ENCODE assay signal across 21 cellular contexts in genomic region chr15:101280007-101280406, GRCh38. TPM values are rescaled to one million over a fixed set of nuclear protein-coding genes. Genes with fewer than 3 reads are reported as not detected.
DNase-seq lines count a peak whose midpoint lies in the region; ATAC-seq, FAIRE-seq and TF ChIP-seq lines count a peak whose summit lies in the region.
"Had no signal": no experiment of that assay in that cellular context is flagged by ENCODE, and none has a peak within 500 bp of the region (broad histone marks: within the 10 kb centered on the region; RNA-seq: fewer than 3 reads in every experiment).

No MANE protein-coding gene starts in this region.

- DNase-seq in Caco-2 (peak; percentile 72 to 80), GM12878 (ENCODE audit: low read depth, low spot score) (no peak), left lobe of liver (ENCODE audit: low spot score) (peak; percentile 78), osteoblast (ENCODE audit: insufficient read length, low spot score, missing footprints) (peak; percentile 59), SK-N-SH (no peak), nephron progenitor cell (no peak), NCI-H226 (no peak)
- DNase-seq: DMS79, H9, HFFc6, KBM-7, NCI-H1092, NCI-H1436 treated with DMSO at 0.1 percent for 48 hours, NCI-H2029, NCI-H2227 treated with DMSO at 0.1 percent for 48 hours, NCI-H524 treated with DMSO at 0.1 percent for 48 hours, SJCRH30 had no signal

- intact Hi-C loops in Caco-2 (cut with micrococcal nuclease; ENCODE audit: unreplicated experiment) (loop anchor here (1.0 kb wide), 1 partner anchor 14 kb away; no protein-coding TSS in a partner anchor), GM12878 (cut with micrococcal nuclease; ENCODE audit: unreplicated experiment) (no loop called here)

- H3K9me2 ChIP-seq in SK-N-SH, result no peaks in the 10 kb centered on the region

- TF ChIP-seq CTCF in Caco-2 (IDR thresholded peaks at IDR 0.05; ENCODE audit: insufficient read depth in 1 of 2, low read depth in 1 of 2, low read length in 1 of 2, severe bottlenecking in 1 of 2, unreplicated experiment in 1 of 2) (no peak), GM12878 (IDR thresholded peaks at IDR 0.05 in 2 of 3, conservative IDR thresholded peaks at IDR 0.05 in 1 of 3; ENCODE audit: control insufficient read depth in 2 of 3, extremely low read depth in 1 of 3, insufficient read depth in 1 of 3, low read depth in 3 of 3, low read length in 3 of 3) (no peak), osteoblast (IDR thresholded peaks at IDR 0.05; ENCODE audit: extremely low read depth, low read depth, low read length) (no peak), SK-N-SH (IDR thresholded peaks at IDR 0.05) (no peak), nephron progenitor cell (IDR thresholded peaks at IDR 0.05) (no peak)

- CTCF ChIA-PET in Caco-2 (lab: Charles Lee), result no interaction called here
- CTCF ChIA-PET in GM12878 (lab: Yijun Ruan, JAX), result interaction anchor here (0.9 to 3.3 kb wide), 3 partner anchors 9 to 14 kb away, joined by 3 to 33 read pairs (median 4); no protein-coding TSS in a partner anchor
- CTCF ChIA-PET in SK-N-SH (lab: Yijun Ruan, JAX), result no interaction called here

- RAD21 ChIA-PET in GM12878 (lab: Charles Lee; ENCODE audit: unreplicated experiment), result no interaction called here

- no peak overlapping the region for H3K4me3 ChIP-seq in Caco-2 (ENCODE audit: low read depth, low read length)
- no peak overlapping the region for H3K4me3 ChIP-seq in GM12878
- no peak overlapping the region for H3K4me3 ChIP-seq in osteoblast (ENCODE audit: insufficient read depth, low read length)
- no peak overlapping the region for H3K4me3 ChIP-seq in SK-N-SH (ENCODE audit: low read depth in 2 of 2, low read length in 1 of 2)
- H3K4me3 ChIP-seq: A549, SJCRH30 had no signal

- H3K27ac Mint-ChIP-seq in Caco-2 (ENCODE audit: unreplicated experiment), result no peak overlapping the region
- H3K27ac Mint-ChIP-seq in nephron progenitor cell, result no peak overlapping the region
- H3K27ac Mint-ChIP-seq: B cell, H9, HFFc6 had no signal

- SMC1A ChIA-PET in GM12878 (lab: Charles Lee; ENCODE audit: uncharacterized antibody, unreplicated experiment), result no interaction called here

- TF ChIP-seq RAD21 in GM12878 (IDR thresholded peaks at IDR 0.05; ENCODE audit: insufficient read depth, low read depth, low read length) (no peak), SK-N-SH (IDR thresholded peaks at IDR 0.05; ENCODE audit: low read length) (no peak)

- H3K4me2 ChIP-seq in GM12878 (ENCODE audit: control insufficient read depth, insufficient read depth), result no peak overlapping the region
- no peak overlapping the region for H3K4me2 ChIP-seq in osteoblast (ENCODE audit: insufficient read depth, low read length)
- no peak overlapping the region for H3K4me2 ChIP-seq in SK-N-SH
- H3K4me2 ChIP-seq: A549 had no signal

- H3K9me3 ChIP-seq in Caco-2 (no peaks in the 10 kb centered on the region), GM12878 (replicated peaks; ENCODE audit: control insufficient read depth, insufficient read depth, low read length) (no peaks in the 10 kb centered on the region), osteoblast (ENCODE audit: low read depth, low read length) (no peaks in the 10 kb centered on the region), SK-N-SH (no peaks in the 10 kb centered on the region)
- H3K9me3 ChIP-seq: A549, SJCRH30 had no signal

- H3K9ac ChIP-seq in GM12878 (ENCODE audit: control insufficient read depth, insufficient read depth, low read length) (no peak overlapping the region), SK-N-SH (no peak overlapping the region)

- H2AFZ ChIP-seq in GM12878 (ENCODE audit: control insufficient read depth, low read depth, low read length) (no peak overlapping the region), osteoblast (ENCODE audit: low read length) (no peak overlapping the region), SK-N-SH (ENCODE audit: low read depth) (no peak overlapping the region)

- H3K4me1 ChIP-seq in Caco-2 (peaks cover 36% of the 10 kb centered on the region), GM12878 (ENCODE audit: control insufficient read depth, insufficient read depth, low read length) (peaks cover 6% of the 10 kb centered on the region), osteoblast (ENCODE audit: insufficient read depth, low read length) (peaks cover 11% of the 10 kb centered on the region), SK-N-SH (ENCODE audit: control insufficient read depth in 1 of 2, insufficient read depth in 2 of 2, low read depth in 1 of 2, low read length in 1 of 2) (peaks cover 3 to 17% of the 10 kb centered on the region in 2 experiments; a peak in 1 of 4 replicates)

- H3K36me3 Mint-ChIP-seq in Caco-2 (ENCODE audit: insufficient read depth, unreplicated experiment), result peaks cover 74% of the 10 kb centered on the region
- peaks cover 49% of the 10 kb centered on the region for H3K36me3 Mint-ChIP-seq in nephron progenitor cell (ENCODE audit: low read depth)

- H4K20me1 ChIP-seq in GM12878 (ENCODE audit: control insufficient read depth, insufficient read depth), result no peaks in the 10 kb centered on the region
- peaks cover 8% of the 10 kb centered on the region for H4K20me1 ChIP-seq in osteoblast (ENCODE audit: insufficient read depth, low read length)
- H4K20me1 ChIP-seq in SK-N-SH (ENCODE audit: insufficient read depth), result peaks cover 13% of the 10 kb centered on the region

- no TSS peak for BruUV-seq in Caco-2 (replicated peaks; lab: Mats Ljungman, UMichigan)
- no TSS peak for BruUV-seq in GM12878 (replicated peaks; lab: Mats Ljungman, UMichigan)

- FAIRE-seq in GM12878 (lab: Jason Lieb, UNC), result no peak
- FAIRE-seq: A549, RCC 7860 had no signal

- POLR2A ChIA-PET in Caco-2 (lab: Charles Lee), result interaction anchor here (1.0 kb wide), 1 partner anchor 15 kb away, joined by 3 read pairs; the partner anchor contains the start of gene SNRPA1
- POLR2A ChIA-PET in GM12878 (lab: Charles Lee), result no interaction called here
- POLR2A ChIA-PET in SK-N-SH (lab: Yijun Ruan, JAX), result no interaction called here

- ATAC-seq in GM12878 (no peak), left lobe of liver (peak; percentile 63)
- ATAC-seq: A549 had no signal

- peaks cover 16% of the 10 kb centered on the region for H3F3A ChIP-seq in SK-N-SH (replicated peaks; ENCODE audit: insufficient read depth)

- in situ Hi-C loops in GM12878 (cut with MboI), result no loop called here

- no peak overlapping the region for H3K27ac ChIP-seq in GM12878 (ENCODE audit: control insufficient read depth, insufficient read depth)
- H3K27ac ChIP-seq in osteoblast (ENCODE audit: low read depth, low read length), result no peak overlapping the region
- no peak overlapping the region for H3K27ac ChIP-seq in SK-N-SH (ENCODE audit: low read depth in 2 of 2, low read length in 1 of 2)
- H3K27ac ChIP-seq: A549, SJCRH30 had no signal

- peaks cover 11% of the 10 kb centered on the region for H3K4me1 Mint-ChIP-seq in Caco-2 (ENCODE audit: low read depth, unreplicated experiment)
- peaks cover 23% of the 10 kb centered on the region for H3K4me1 Mint-ChIP-seq in nephron progenitor cell

- WGBS in GM12878 (ENCODE audit: insufficient coverage, insufficient replicate concordance, low lambda C conversion rate, missing lambda C conversion rate), result 83% methylated on average over 2 of the region's 2 CpGs
- WGBS in SK-N-SH (ENCODE audit: low lambda C conversion rate), result 100% methylated on average over 2 of the region's 2 CpGs

- H3K4me3 Mint-ChIP-seq in Caco-2 (ENCODE audit: unreplicated experiment) (peak overlapping the region; percentile 46), nephron progenitor cell (no peak overlapping the region)
- H3K4me3 Mint-ChIP-seq: B cell, CD14-positive monocyte, H9, HFFc6 had no signal

- H3K27me3 ChIP-seq in Caco-2 (replicated peaks; ENCODE audit: control insufficient read depth, insufficient read depth, low read length) (no peaks in the 10 kb centered on the region), GM12878 (replicated peaks in 1 of 2; ENCODE audit: control insufficient read depth in 2 of 2, insufficient read depth in 2 of 2, low read length in 1 of 2) (no peaks in the 10 kb centered on the region), osteoblast (ENCODE audit: insufficient read depth, low read length) (no peaks in the 10 kb centered on the region), SK-N-SH (ENCODE audit: insufficient read depth) (no peaks in the 10 kb centered on the region)
- H3K27me3 ChIP-seq: SJCRH30 had no signal

- H3K9me3 Mint-ChIP-seq in Caco-2 (ENCODE audit: unreplicated experiment) (no peaks in the 10 kb centered on the region), nephron progenitor cell (no peaks in the 10 kb centered on the region)
- H3K9me3 Mint-ChIP-seq: H9, HFFc6 had no signal

- H3K27me3 Mint-ChIP-seq in Caco-2 (ENCODE audit: insufficient read depth, unreplicated experiment), result no peaks in the 10 kb centered on the region
- no peaks in the 10 kb centered on the region for H3K27me3 Mint-ChIP-seq in nephron progenitor cell (ENCODE audit: low read depth, poor library complexity)
- H3K27me3 Mint-ChIP-seq: B cell had no signal

- peaks cover 2% of the 10 kb centered on the region for H3K36me3 ChIP-seq in Caco-2 (ENCODE audit: control insufficient read depth, insufficient read depth, low read length)
- peaks cover 12 to 26% of the 10 kb centered on the region in 2 experiments; a peak in 3 of 4 replicates for H3K36me3 ChIP-seq in GM12878 (ENCODE audit: control insufficient read depth in 2 of 2, insufficient read depth in 2 of 2, low read length in 1 of 2)
- peaks cover 54% of the 10 kb centered on the region for H3K36me3 ChIP-seq in osteoblast (ENCODE audit: insufficient read depth, low read length)
- H3K36me3 ChIP-seq in SK-N-SH (replicated peaks in 1 of 2; ENCODE audit: control insufficient read depth in 1 of 2, insufficient read depth in 2 of 2, low read length in 1 of 2), result peaks cover 41 to 53% of the 10 kb centered on the region in 2 experiments

- no peak for TF ChIP-seq EP300 in GM12878 (IDR thresholded peaks at IDR 0.05; ENCODE audit: borderline replicate concordance in 1 of 2, control insufficient read depth in 1 of 2, low read depth in 2 of 2, low read length in 2 of 2)
- TF ChIP-seq EP300 in SK-N-SH (IDR thresholded peaks at IDR 0.05; ENCODE audit: borderline replicate concordance in 1 of 2, low read depth in 1 of 2, low read length in 1 of 2), result no peak

- TF ChIP-seq POLR2A in GM12878 (IDR thresholded peaks at IDR 0.05; ENCODE audit: low read depth, low read length), result no peak

- H3K79me2 ChIP-seq in GM12878 (ENCODE audit: control insufficient read depth, insufficient read depth, low read length), result peaks cover 21% of the 10 kb centered on the region
- peaks cover 22% of the 10 kb centered on the region for H3K79me2 ChIP-seq in osteoblast (ENCODE audit: insufficient read depth, low read length)
- peaks cover 22% of the 10 kb centered on the region for H3K79me2 ChIP-seq in SK-N-SH (ENCODE audit: insufficient read depth)

RNA-seq across cellular contexts. Expression of gene SELENOS, which starts 2.7 kb away (rescaled TPM):
- total RNA-seq in Caco-2 (2022) (69.7 and 71.3 TPM in 2 replicates), GM12878 (2014; rRNA removed) (30.7 and 36.4 TPM in 2 replicates), GM12878 (2014; rRNA removed; fragmentation: Illumina TruSeq; extraction: Trizol) (35.7 and 37.8 TPM in 2 replicates), GM12878 (2021) (29.0 and 33.4 TPM in 2 replicates), left lobe of liver (33.9 TPM), osteoblast (74.3 and 79.6 TPM in 2 replicates)
- 50.5 and 66.2 TPM in 2 replicates for total RNA-seq in GM12878 (2013; cell fraction: nucleolus; rRNA removed)
- polyA plus RNA-seq in GM12878 (2011; ENCODE audit: low read depth), result 37.2 TPM
- polyA plus RNA-seq in GM12878 (2011; rRNA removed) (62.9 and 73.8 TPM in 2 replicates), GM12878 (2014; fragmentation: Illumina TruSeq; extraction: Trizol) (34.9 and 35.8 TPM in 2 replicates), GM12878 (2014; fragmentation: Nextera tagmentation; extraction: Ambion mirVana) (10 to 100 TPM; 25.8 to 36.7 TPM), GM12878 (2014; rRNA removed) (39.4 and 48.7 TPM in 2 replicates), GM12878 (2016; fragmentation: Nextera tagmentation; extraction: Ambion mirVana) (10 to 100 TPM; 87.9 to 90.1 TPM), SK-N-SH (2012; rRNA removed) (101 and 124 TPM in 2 replicates)
- polyA plus RNA-seq in GM12878 (2011; cell fraction: cytosol; rRNA removed), result 43.7 and 45.0 TPM in 2 replicates
- polyA plus RNA-seq in GM12878 (2011; cell fraction: nucleus; rRNA removed), result 30.2 and 33.3 TPM in 2 replicates
- polyA plus RNA-seq in GM12878 (2012), result 42.4 and 44.3 TPM in 2 replicates
- 27.9 and 31.7 TPM in 2 replicates for polyA minus RNA-seq in GM12878 (2011; rRNA and poly(A)+ RNA removed)
- 7.9 and 8.7 TPM in 2 replicates for polyA minus RNA-seq in GM12878 (2011; cell fraction: cytosol; rRNA and poly(A)+ RNA removed)
- polyA minus RNA-seq in GM12878 (2011; cell fraction: nucleus; rRNA and poly(A)+ RNA removed), result 25.0 and 38.4 TPM in 2 replicates
- polyA plus RNA-seq in SK-N-SH (2012; cell fraction: cytosol; rRNA removed), result 124 and 132 TPM in 2 replicates
- 48.8 and 75.5 TPM in 2 replicates for polyA plus RNA-seq in SK-N-SH (2012; cell fraction: nucleus; rRNA removed)

RNA-seq across cellular contexts. Expression of gene SNRPA1, which starts 15.0 kb away (rescaled TPM):
- 123 and 132 TPM in 2 replicates for total RNA-seq in Caco-2 (2022)
- 112 TPM in 2 replicates for total RNA-seq in GM12878 (2013; cell fraction: nucleolus; rRNA removed)
- 88.4 and 95.1 TPM in 2 replicates for total RNA-seq in GM12878 (2014; rRNA removed)
- 54.3 and 59.9 TPM in 2 replicates for total RNA-seq in GM12878 (2014; rRNA removed; fragmentation: Illumina TruSeq; extraction: Trizol)
- 117 and 126 TPM in 2 replicates for total RNA-seq in GM12878 (2021)
- polyA plus RNA-seq in GM12878 (2011; ENCODE audit: low read depth), result 149 TPM
- 267 and 344 TPM in 2 replicates for polyA plus RNA-seq in GM12878 (2011; rRNA removed)
- polyA plus RNA-seq in GM12878 (2011; cell fraction: cytosol; rRNA removed), result 146 and 176 TPM in 2 replicates
- 172 and 183 TPM in 2 replicates for polyA plus RNA-seq in GM12878 (2011; cell fraction: nucleus; rRNA removed)
- 111 and 176 TPM in 2 replicates for polyA plus RNA-seq in GM12878 (2012)
- polyA plus RNA-seq in GM12878 (2014; fragmentation: Illumina TruSeq; extraction: Trizol), result 138 and 154 TPM in 2 replicates
- polyA plus RNA-seq in GM12878 (2014; fragmentation: Nextera tagmentation; extraction: Ambion mirVana), result 100 to 1,000 TPM; 174 to 238 TPM
- polyA plus RNA-seq in GM12878 (2014; rRNA removed), result 123 and 149 TPM in 2 replicates
- polyA plus RNA-seq in GM12878 (2016; fragmentation: Nextera tagmentation; extraction: Ambion mirVana), result 100 to 1,000 TPM; 240 to 258 TPM
- polyA minus RNA-seq in GM12878 (2011; rRNA and poly(A)+ RNA removed), result 55.1 and 81.8 TPM in 2 replicates
- polyA minus RNA-seq in GM12878 (2011; cell fraction: cytosol; rRNA and poly(A)+ RNA removed), result 42.9 and 46.5 TPM in 2 replicates
- polyA minus RNA-seq in GM12878 (2011; cell fraction: nucleus; rRNA and poly(A)+ RNA removed), result 27.8 and 38.6 TPM in 2 replicates
- 22.2 TPM for total RNA-seq in left lobe of liver
- total RNA-seq in osteoblast, result 7.1 and 9.8 TPM in 2 replicates
- 59.9 and 62.3 TPM in 2 replicates for polyA plus RNA-seq in SK-N-SH (2012; rRNA removed)
- polyA plus RNA-seq in SK-N-SH (2012; cell fraction: cytosol; rRNA removed), result 68.2 and 86.6 TPM in 2 replicates
- 58.2 and 99.5 TPM in 2 replicates for polyA plus RNA-seq in SK-N-SH (2012; cell fraction: nucleus; rRNA removed)

RNA-seq across cellular contexts. Expression of gene CHSY1, which starts 28.2 kb away (rescaled TPM):
- total RNA-seq in Caco-2 (2022) (17.5 and 18.7 TPM in 2 replicates), GM12878 (2014; rRNA removed) (9.8 and 11.1 TPM in 2 replicates), GM12878 (2014; rRNA removed; fragmentation: Illumina TruSeq; extraction: Trizol) (14.2 and 14.7 TPM in 2 replicates), GM12878 (2021) (17.5 and 17.8 TPM in 2 replicates), left lobe of liver (6.3 TPM), osteoblast (36.8 and 39.1 TPM in 2 replicates)
- total RNA-seq in GM12878 (2013; cell fraction: nucleolus; rRNA removed), result 82.5 and 96.0 TPM in 2 replicates
- polyA plus RNA-seq in GM12878 (2011; ENCODE audit: low read depth), result 7.5 TPM
- polyA plus RNA-seq in GM12878 (2011; rRNA removed) (31.2 and 41.1 TPM in 2 replicates), GM12878 (2014; fragmentation: Illumina TruSeq; extraction: Trizol) (16.1 and 18.9 TPM in 2 replicates), GM12878 (2014; fragmentation: Nextera tagmentation; extraction: Ambion mirVana) (10 to 100 TPM in 1 of 2 experiments, 1 to 10 TPM in 1; 5.1 to 10.0 TPM), GM12878 (2014; rRNA removed) (10.8 and 11.0 TPM in 2 replicates), GM12878 (2016; fragmentation: Nextera tagmentation; extraction: Ambion mirVana) (1 to 10 TPM; 1.4 to 1.8 TPM), SK-N-SH (2012; rRNA removed) (15.7 and 17.4 TPM in 2 replicates)
- 17.9 and 23.9 TPM in 2 replicates for polyA plus RNA-seq in GM12878 (2011; cell fraction: cytosol; rRNA removed)
- polyA plus RNA-seq in GM12878 (2011; cell fraction: nucleus; rRNA removed), result 19.2 and 19.8 TPM in 2 replicates
- 7.4 and 12.5 TPM in 2 replicates for polyA plus RNA-seq in GM12878 (2012)
- 36.3 and 39.7 TPM in 2 replicates for polyA minus RNA-seq in GM12878 (2011; rRNA and poly(A)+ RNA removed)
- 14.3 and 16.0 TPM in 2 replicates for polyA minus RNA-seq in GM12878 (2011; cell fraction: cytosol; rRNA and poly(A)+ RNA removed)
- polyA minus RNA-seq in GM12878 (2011; cell fraction: nucleus; rRNA and poly(A)+ RNA removed), result 13.2 and 20.8 TPM in 2 replicates
- 21.1 and 21.5 TPM in 2 replicates for polyA plus RNA-seq in SK-N-SH (2012; cell fraction: cytosol; rRNA removed)
- 6.0 and 10.5 TPM in 2 replicates for polyA plus RNA-seq in SK-N-SH (2012; cell fraction: nucleus; rRNA removed)

Comparison
In these comparisons a context has a peak if more than half of its experiments do, and no peak if none do; other contexts are left out.
1. DNase-seq: peak in Caco-2 (2 of 2), left lobe of liver (single experiment) and osteoblast (single experiment); none in GM12878 (single experiment), SK-N-SH (single experiment), nephron progenitor cell (single experiment) and NCI-H226 (single experiment).